12 cellular contexts compared by ENCODE assay signal in genomic region chr12:52650520-52651081, GRCh38. TPM values are rescaled to one million over a fixed set of nuclear protein-coding genes. Genes with fewer than 3 reads are reported as not detected.
A peak's percentile ranks its signal among the peaks of the same experiment; 100 is the strongest.
DNase-seq lines count a peak whose midpoint lies in the region.
"Had no signal": no experiment of that assay in that cellular context is flagged by ENCODE, and none has a peak within 500 bp of the region (broad histone marks: within the 10 kb centered on the region; RNA-seq: fewer than 3 reads in every experiment).

No MANE protein-coding gene starts in this region.

- DNase-seq in AG08395 (ENCODE audit: low spot score): peak; percentile 9
- peak; percentile 50 for DNase-seq in NCI-H2171 (lab: John Stamatoyannopoulos, UW)
- peak; percentile 23 for DNase-seq in left kidney (ENCODE audit: low read depth, low spot score)
- DNase-seq in NCI-H187 (lab: John Stamatoyannopoulos, UW): no peak
- no peak for DNase-seq in NOMO-1 treated with DMSO at 0.1 percent for 48 hours (lab: John Stamatoyannopoulos, UW; ENCODE audit: unreplicated experiment)
- no peak for DNase-seq in activated CD4-positive, alpha-beta memory T cell treated with anti-CD3 and anti-CD28 coated beads, Interleukin-2, amount 10 ng/mL, durations not matched to agents 7 days and 5 days
- DNase-seq: AML-193; glutamatergic neuron; stimulated activated naive CD8-positive, alpha-beta T cell treated with anti-CD3 and anti-CD28 coated beads, Interleukin-15, Interleukin-2, amounts not matched to agents 100 U/mL and 50 U/mL, for 24 hours had no signal

- H3K27me3 Mint-ChIP-seq in activated CD4-positive, alpha-beta memory T cell treated with anti-CD3 and anti-CD28 coated beads, Interleukin-2, amount 10 ng/mL, durations not matched to agents 7 days and 5 days: peaks cover 30% of the 10 kb centered on the region

- no peak overlapping the region for H3K4me3 Mint-ChIP-seq in activated CD4-positive, alpha-beta memory T cell treated with anti-CD3 and anti-CD28 coated beads, Interleukin-2, amount 10 ng/mL, durations not matched to agents 7 days and 5 days
- H3K4me3 Mint-ChIP-seq: activated naive CD4-positive, alpha-beta T cell treated with anti-CD3 and anti-CD28 coated beads, Interleukin-2, amount 10 ng/mL, durations not matched to agents 7 days and 5 days had no signal

- H3K27ac Mint-ChIP-seq in activated CD4-positive, alpha-beta memory T cell treated with anti-CD3 and anti-CD28 coated beads, Interleukin-2, amount 10 ng/mL, durations not matched to agents 7 days and 5 days: no peak overlapping the region
- H3K27ac Mint-ChIP-seq: activated naive CD4-positive, alpha-beta T cell treated with anti-CD3 and anti-CD28 coated beads, Interleukin-2, amount 10 ng/mL, durations not matched to agents 7 days and 5 days had no signal

- no peaks in the 10 kb centered on the region for H3K9me3 Mint-ChIP-seq in activated CD4-positive, alpha-beta memory T cell treated with anti-CD3 and anti-CD28 coated beads, Interleukin-2, amount 10 ng/mL, durations not matched to agents 7 days and 5 days

- POLR2A ChIA-PET in activated CD4-positive, alpha-beta memory T cell treated with anti-CD3 and anti-CD28 coated beads, Interleukin-2, amount 10 ng/mL, durations not matched to agents 7 days and 5 days (lab: Charles Lee): no interaction called here

- H3K4me1 Mint-ChIP-seq in activated CD4-positive, alpha-beta memory T cell treated with anti-CD3 and anti-CD28 coated beads, Interleukin-2, amount 10 ng/mL, durations not matched to agents 7 days and 5 days: peaks cover 28% of the 10 kb centered on the region

- H3K36me3 Mint-ChIP-seq in activated CD4-positive, alpha-beta memory T cell treated with anti-CD3 and anti-CD28 coated beads, Interleukin-2, amount 10 ng/mL, durations not matched to agents 7 days and 5 days (ENCODE audit: low read depth): no peaks in the 10 kb centered on the region

- CTCF ChIA-PET in activated CD4-positive, alpha-beta memory T cell treated with anti-CD3 and anti-CD28 coated beads, Interleukin-2, amount 10 ng/mL, durations not matched to agents 7 days and 5 days (lab: Charles Lee): no interaction called here

RNA-seq across cellular contexts. Expression of gene KRT2, which starts 1.4 kb away (rescaled TPM):
- not detected for total RNA-seq in activated CD4-positive, alpha-beta memory T cell treated with anti-CD3 and anti-CD28 coated beads, Interleukin-2, amount 10 ng/mL, durations not matched to agents 7 days and 5 days
- total RNA-seq: SK-MEL-5 had no signal

RNA-seq across cellular contexts. Expression of gene KRT1, which starts 29.6 kb away (rescaled TPM):
- total RNA-seq in activated CD4-positive, alpha-beta memory T cell treated with anti-CD3 and anti-CD28 coated beads, Interleukin-2, amount 10 ng/mL, durations not matched to agents 7 days and 5 days: under 1 TPM; 0.13 to 0.30 TPM
- total RNA-seq: SK-MEL-5 had no signal

RNA-seq across cellular contexts. Expression of gene KRT73, which starts 32.2 kb away (rescaled TPM):
- total RNA-seq in activated CD4-positive, alpha-beta memory T cell treated with anti-CD3 and anti-CD28 coated beads, Interleukin-2, amount 10 ng/mL, durations not matched to agents 7 days and 5 days: not detected
- total RNA-seq: SK-MEL-5 had no signal

RNA-seq across cellular contexts. Expression of gene KRT72, which starts 49.3 kb away (rescaled TPM):
- total RNA-seq in activated CD4-positive, alpha-beta memory T cell treated with anti-CD3 and anti-CD28 coated beads, Interleukin-2, amount 10 ng/mL, durations not matched to agents 7 days and 5 days: not detected
- total RNA-seq: SK-MEL-5 had no signal

RNA-seq across cellular contexts. Expression of gene KRT77, which starts 52.7 kb away (rescaled TPM):
- total RNA-seq in activated CD4-positive, alpha-beta memory T cell treated with anti-CD3 and anti-CD28 coated beads, Interleukin-2, amount 10 ng/mL, durations not matched to agents 7 days and 5 days: not detected
- total RNA-seq: mononuclear cell, SK-MEL-5 had no signal

Comparison
In these comparisons a context has a peak if more than half of its experiments do, and no peak if none do; other contexts are left out.
1. DNase-seq: peak in AG08395 (single experiment), NCI-H2171 (single experiment) and left kidney (single experiment); none in NCI-H187 (0 of 2), NOMO-1 treated with DMSO at 0.1 percent for 48 hours (single experiment) and activated CD4-positive, alpha-beta memory T cell treated with anti-CD3 and anti-CD28 coated beads, Interleukin-2, amount 10 ng/mL, durations not matched to agents 7 days and 5 days (single experiment).